Comparison of ENCODE assay signal across 26 cellular contexts in genomic region chr11:1779806-1780699, GRCh38. TPM values are rescaled to one million over a fixed set of nuclear protein-coding genes. Genes with fewer than 3 reads are reported as not detected.
A peak's percentile ranks its signal among the peaks of the same experiment; 100 is the strongest.
DNase-seq lines count a peak whose midpoint lies in the region; ATAC-seq, FAIRE-seq and TF ChIP-seq lines count a peak whose summit lies in the region.
"Had no signal": no experiment of that assay in that cellular context is flagged by ENCODE, and none has a peak within 500 bp of the region (broad histone marks: within the 10 kb centered on the region; RNA-seq: fewer than 3 reads in every experiment).

No MANE protein-coding gene starts in this region.

- H3K27me3 Mint-ChIP-seq in activated CD8-positive, alpha-beta memory T cell treated with anti-CD3 and anti-CD28 coated beads, Interleukin-2, amount 10 ng/mL, durations not matched to agents 7 days and 5 days: peaks cover 3% of the 10 kb centered on the region
- H3K27me3 Mint-ChIP-seq in astrocyte (ENCODE audit: low read depth, unreplicated experiment): peaks cover 49% of the 10 kb centered on the region
- peaks cover 16% of the 10 kb centered on the region for H3K27me3 Mint-ChIP-seq in stimulated activated memory B cell treated with anti-CD40 and anti-IgM and Interleukin-4, amounts not matched to agents 10 μg/mL and 1 μg/mL and 100 μg/mL, for 72 hours
- H3K27me3 Mint-ChIP-seq: stimulated activated naive CD8-positive, alpha-beta T cell treated with anti-CD3 and anti-CD28 coated beads, Interleukin-15, Interleukin-2, amounts not matched to agents 100 ng/mL and 50 ng/mL, for 24 hours had no signal

- FAIRE-seq in astrocyte (lab: Jason Lieb, UNC): no peak
- FAIRE-seq: A204.1, GM12891 had no signal

- H3K4me2 ChIP-seq in astrocyte (ENCODE audit: low read length): no peak overlapping the region
- H3K4me2 ChIP-seq in mesenchymal stem cell (ENCODE audit: low read length, poor library complexity, severe bottlenecking): no peak overlapping the region
- H3K4me2 ChIP-seq: GM23338 had no signal

- H3K14ac ChIP-seq in mesenchymal stem cell (ENCODE audit: low read length in 2 of 2): no peak overlapping the region

- no peaks in the 10 kb centered on the region for H3K27me3 ChIP-seq in astrocyte (ENCODE audit: insufficient read depth, low read length)
- peaks cover 0 to 21% of the 10 kb centered on the region in 2 experiments for H3K27me3 ChIP-seq in mesenchymal stem cell (ENCODE audit: control insufficient read depth in 1 of 2, insufficient read depth in 1 of 2, low read length in 2 of 2)
- peaks cover 31% of the 10 kb centered on the region for H3K27me3 ChIP-seq in gastroesophageal sphincter
- H3K27me3 ChIP-seq: adrenal gland, SJSA1 had no signal

- no peaks in the 10 kb centered on the region for H3K79me2 ChIP-seq in astrocyte (ENCODE audit: insufficient read depth, low read length)

- H3K9me3 ChIP-seq in astrocyte (ENCODE audit: insufficient read depth, low read depth, low read length): no peaks in the 10 kb centered on the region
- H3K9me3 ChIP-seq in mesenchymal stem cell (ENCODE audit: control insufficient read depth, low read length): no peaks in the 10 kb centered on the region
- H3K9me3 ChIP-seq in gastroesophageal sphincter: peaks cover 0 to 6% (median 0%) of the 10 kb centered on the region in 3 donors
- H3K9me3 ChIP-seq: adrenal gland, SJSA1 had no signal

- TF ChIP-seq CTCF in astrocyte (IDR thresholded peaks at IDR 0.05; ENCODE audit: insufficient read depth, low read depth, low read length) (no peak), gastroesophageal sphincter (IDR thresholded peaks at IDR 0.05) (no peak)

- no peak for TF ChIP-seq EP300 in gastroesophageal sphincter (IDR thresholded peaks at IDR 0.05)

- H3K79me1 ChIP-seq in mesenchymal stem cell (replicated peaks; ENCODE audit: low read length, poor library complexity, severe bottlenecking): no peaks in the 10 kb centered on the region

- H3K23ac ChIP-seq in mesenchymal stem cell (ENCODE audit: low read length in 2 of 2): no peak overlapping the region

- H3K9ac ChIP-seq in astrocyte (ENCODE audit: low read length) (no peak overlapping the region), mesenchymal stem cell (ENCODE audit: low read length) (no peak overlapping the region)

- peak overlapping the region in 1 of 2 experiments; percentile 47 for H3K4ac ChIP-seq in mesenchymal stem cell (ENCODE audit: low read depth in 1 of 2, low read length in 2 of 2)

- 94% methylated on average over 34 of the region's 34 CpGs for WGBS in mesenchymal stem cell
- WGBS in gastroesophageal sphincter (ENCODE audit: low coverage in 1 of 2), 2 donors: 77 to 87% methylated on average over 12 to 21 of the region's 34 CpGs

- peak overlapping the region; percentile 30 for H2BK15ac ChIP-seq in mesenchymal stem cell (ENCODE audit: low read depth, poor library complexity, severe bottlenecking)

- no peak overlapping the region for H3K27ac Mint-ChIP-seq in activated CD8-positive, alpha-beta memory T cell treated with anti-CD3 and anti-CD28 coated beads, Interleukin-2, amount 10 ng/mL, durations not matched to agents 7 days and 5 days
- peak overlapping the region; percentile 47 for H3K27ac Mint-ChIP-seq in astrocyte (ENCODE audit: unreplicated experiment)
- H3K27ac Mint-ChIP-seq in stimulated activated memory B cell treated with anti-CD40 and anti-IgM and Interleukin-4, amounts not matched to agents 10 μg/mL and 1 μg/mL and 100 μg/mL, for 72 hours: peak overlapping the region; percentile 54
- H3K27ac Mint-ChIP-seq: CD8-positive, alpha-beta memory T cell; GM23338; stimulated activated naive CD8-positive, alpha-beta T cell treated with anti-CD3 and anti-CD28 coated beads, Interleukin-15, Interleukin-2, amounts not matched to agents 100 ng/mL and 50 ng/mL, for 24 hours had no signal

- peak; percentile 47 for DNase-seq in activated CD8-positive, alpha-beta memory T cell treated with anti-CD3 and anti-CD28 coated beads, Interleukin-2, amount 50 U/mL, for 48 hours
- no peak for DNase-seq in activated CD8-positive, alpha-beta memory T cell treated with anti-CD3 and anti-CD28 coated beads, Interleukin-2, amount 10 ng/mL, durations not matched to agents 7 days and 5 days
- DNase-seq in astrocyte (ENCODE audit: low read depth) (no peak), mesenchymal stem cell (no peak), RPMI8226 (no peak)
- DNase-seq: activated gamma-delta T cell treated with Interleukin-2 at 50 U/mL for 16 hours; activated T-cell treated with anti-CD3 and anti-CD28 coated beads, Interleukin-2, amount 50 U/mL, for 1 hour; adrenal gland; CD8-positive, alpha-beta memory T cell; effector memory CD4-positive, alpha-beta T cell; heart left ventricle; left cardiac atrium; mammary epithelial cell; NCI-H1048; NCI-H187 treated with DMSO at 0.1 percent for 48 hours had no signal

- H3K36me3 Mint-ChIP-seq in activated CD8-positive, alpha-beta memory T cell treated with anti-CD3 and anti-CD28 coated beads, Interleukin-2, amount 10 ng/mL, durations not matched to agents 7 days and 5 days: no peaks in the 10 kb centered on the region
- peaks cover 3% of the 10 kb centered on the region for H3K36me3 Mint-ChIP-seq in astrocyte (ENCODE audit: low read depth, unreplicated experiment)
- H3K36me3 Mint-ChIP-seq in stimulated activated memory B cell treated with anti-CD40 and anti-IgM and Interleukin-4, amounts not matched to agents 10 μg/mL and 1 μg/mL and 100 μg/mL, for 72 hours: no peaks in the 10 kb centered on the region
- H3K36me3 Mint-ChIP-seq: CD8-positive, alpha-beta memory T cell had no signal

- H3K4me1 ChIP-seq in astrocyte (ENCODE audit: insufficient read depth, low read length): peaks cover 6% of the 10 kb centered on the region
- peaks cover 42% of the 10 kb centered on the region for H3K4me1 ChIP-seq in mesenchymal stem cell (ENCODE audit: control insufficient read depth, insufficient read depth, low read depth, low read length)
- H3K4me1 ChIP-seq in gastroesophageal sphincter: no peaks in the 10 kb centered on the region
- H3K4me1 ChIP-seq: adrenal gland had no signal

- no peak overlapping the region for H2BK120ac ChIP-seq in mesenchymal stem cell (ENCODE audit: low read depth, low read length)

- no peak for ATAC-seq in activated CD8-positive, alpha-beta memory T cell treated with anti-CD3 and anti-CD28 coated beads, Interleukin-2, amount 10 ng/mL, durations not matched to agents 7 days and 5 days
- ATAC-seq in stimulated activated memory B cell treated with anti-CD40 and anti-IgM and Interleukin-4, amounts not matched to agents 10 μg/mL and 1 μg/mL and 100 μg/mL, for 72 hours: no peak
- no peak for ATAC-seq in gastroesophageal sphincter
- no peak for ATAC-seq in GM19324 (IDR thresholded peaks at IDR 0.05; ENCODE audit: low FRiP score, unreplicated experiment)
- ATAC-seq: GM23338 had no signal

- H4K91ac ChIP-seq in mesenchymal stem cell (ENCODE audit: low read length): peak overlapping the region; percentile 87

- no peaks in the 10 kb centered on the region for H3K36me3 ChIP-seq in astrocyte (ENCODE audit: insufficient read depth, low read length)
- no peaks in the 10 kb centered on the region for H3K36me3 ChIP-seq in mesenchymal stem cell (ENCODE audit: control insufficient read depth in 1 of 2, insufficient read depth in 2 of 2, low read depth in 1 of 2, low read length in 2 of 2)
- no peaks in the 10 kb centered on the region for H3K36me3 ChIP-seq in gastroesophageal sphincter
- H3K36me3 ChIP-seq: adrenal gland, heart left ventricle, SJSA1 had no signal

- CTCF ChIA-PET in activated CD8-positive, alpha-beta memory T cell treated with anti-CD3 and anti-CD28 coated beads, Interleukin-2, amount 10 ng/mL, durations not matched to agents 7 days and 5 days (lab: Charles Lee): interaction anchor here (2.4 kb wide), 1 partner anchor 86 kb away, joined by 7 read pairs; no protein-coding TSS in a partner anchor

- H2AK5ac ChIP-seq in mesenchymal stem cell (ENCODE audit: low read length, severe bottlenecking): no peak overlapping the region

- H3K18ac ChIP-seq in mesenchymal stem cell (ENCODE audit: low read depth in 1 of 2, low read length in 2 of 2): no peak overlapping the region

- no peak overlapping the region for H3K4me3 Mint-ChIP-seq in activated CD8-positive, alpha-beta memory T cell treated with anti-CD3 and anti-CD28 coated beads, Interleukin-2, amount 10 ng/mL, durations not matched to agents 7 days and 5 days
- no peak overlapping the region for H3K4me3 Mint-ChIP-seq in astrocyte (ENCODE audit: unreplicated experiment)
- H3K4me3 Mint-ChIP-seq in stimulated activated memory B cell treated with anti-CD40 and anti-IgM and Interleukin-4, amounts not matched to agents 10 μg/mL and 1 μg/mL and 100 μg/mL, for 72 hours: no peak overlapping the region
- H3K4me3 Mint-ChIP-seq: CD8-positive, alpha-beta memory T cell; GM23338; stimulated activated naive CD8-positive, alpha-beta T cell treated with anti-CD3 and anti-CD28 coated beads, Interleukin-15, Interleukin-2, amounts not matched to agents 100 ng/mL and 50 ng/mL, for 24 hours had no signal

- no peak for TF ChIP-seq POLR2A in gastroesophageal sphincter (IDR thresholded peaks at IDR 0.05)

- no peaks in the 10 kb centered on the region for H4K20me1 ChIP-seq in astrocyte (ENCODE audit: insufficient read depth, low read length)

- H2BK5ac ChIP-seq in mesenchymal stem cell (ENCODE audit: low read depth, low read length, poor library complexity, severe bottlenecking): no peak overlapping the region

- H3K27ac ChIP-seq in astrocyte (ENCODE audit: low read depth, low read length) (no peak overlapping the region), mesenchymal stem cell (ENCODE audit: low read length, poor library complexity, severe bottlenecking) (no peak overlapping the region), gastroesophageal sphincter (no peak overlapping the region)
- H3K27ac ChIP-seq: adrenal gland, SJSA1 had no signal

- H2AFZ ChIP-seq in astrocyte (ENCODE audit: low read depth, low read length) (no peak overlapping the region), mesenchymal stem cell (ENCODE audit: low read depth, low read length) (no peak overlapping the region)
- H2AFZ ChIP-seq: GM23338 had no signal

- H3K4me1 Mint-ChIP-seq in activated CD8-positive, alpha-beta memory T cell treated with anti-CD3 and anti-CD28 coated beads, Interleukin-2, amount 10 ng/mL, durations not matched to agents 7 days and 5 days: peaks cover 8% of the 10 kb centered on the region
- H3K4me1 Mint-ChIP-seq in astrocyte (ENCODE audit: low read depth, unreplicated experiment): peaks cover 1% of the 10 kb centered on the region
- H3K4me1 Mint-ChIP-seq in stimulated activated memory B cell treated with anti-CD40 and anti-IgM and Interleukin-4, amounts not matched to agents 10 μg/mL and 1 μg/mL and 100 μg/mL, for 72 hours: peaks cover 30% of the 10 kb centered on the region
- H3K4me1 Mint-ChIP-seq: CD8-positive, alpha-beta memory T cell; GM23338 had no signal

- H4K8ac ChIP-seq in mesenchymal stem cell (ENCODE audit: low read length): no peak overlapping the region

- no peaks in the 10 kb centered on the region for H3K9me3 Mint-ChIP-seq in activated CD8-positive, alpha-beta memory T cell treated with anti-CD3 and anti-CD28 coated beads, Interleukin-2, amount 10 ng/mL, durations not matched to agents 7 days and 5 days (ENCODE audit: low read depth)
- peaks cover 6% of the 10 kb centered on the region for H3K9me3 Mint-ChIP-seq in astrocyte (ENCODE audit: unreplicated experiment)
- no peaks in the 10 kb centered on the region for H3K9me3 Mint-ChIP-seq in stimulated activated memory B cell treated with anti-CD40 and anti-IgM and Interleukin-4, amounts not matched to agents 10 μg/mL and 1 μg/mL and 100 μg/mL, for 72 hours
- H3K9me3 Mint-ChIP-seq: CD8-positive, alpha-beta memory T cell; stimulated activated naive CD8-positive, alpha-beta T cell treated with anti-CD3 and anti-CD28 coated beads, Interleukin-15, Interleukin-2, amounts not matched to agents 100 ng/mL and 50 ng/mL, for 24 hours had no signal

- H3K4me3 ChIP-seq in astrocyte (ENCODE audit: insufficient read depth, low read depth, low read length) (no peak overlapping the region), mesenchymal stem cell (ENCODE audit: insufficient read depth in 1 of 2, low read depth in 1 of 2, low read length in 2 of 2) (no peak overlapping the region), gastroesophageal sphincter (no peak overlapping the region)
- H3K4me3 ChIP-seq: adrenal gland, GM23338, heart left ventricle, SJSA1 had no signal

- H2BK12ac ChIP-seq in mesenchymal stem cell (ENCODE audit: low read length in 2 of 2): peak overlapping the region in 1 of 2 experiments; percentile 67

RNA-seq across cellular contexts. Expression of gene CTSD, which starts 16.3 kb away (rescaled TPM):
- total RNA-seq in activated CD8-positive, alpha-beta memory T cell treated with anti-CD3 and anti-CD28 coated beads, Interleukin-2, amount 10 ng/mL, durations not matched to agents 7 days and 5 days: 100 to 1,000 TPM; 133 to 165 TPM
- total RNA-seq in astrocyte (290 and 340 TPM in 2 replicates), gastroesophageal sphincter (100 to 1,000 TPM; 182 to 290 (median 238) TPM)
- 431 TPM for polyA plus RNA-seq in mesenchymal stem cell (2013, experiment 1 of 2)
- polyA plus RNA-seq in mesenchymal stem cell (2013, experiment 2 of 2): 422 TPM

RNA-seq across cellular contexts. Expression of gene IFITM10, which starts 29.7 kb away (rescaled TPM):
- 1 to 10 TPM in 1 of 2 experiments, under 1 TPM in 1; 0.96 to 1.3 TPM for total RNA-seq in activated CD8-positive, alpha-beta memory T cell treated with anti-CD3 and anti-CD28 coated beads, Interleukin-2, amount 10 ng/mL, durations not matched to agents 7 days and 5 days
- 2.0 and 5.1 TPM in 2 replicates for total RNA-seq in astrocyte
- 0.61 TPM for polyA plus RNA-seq in mesenchymal stem cell (2013, experiment 1 of 2)
- 0.53 TPM for polyA plus RNA-seq in mesenchymal stem cell (2013, experiment 2 of 2)
- total RNA-seq in gastroesophageal sphincter: under 1 TPM in 3 of 4 donors, not detected in 1; 0.13 to 0.85 (median 0.31) TPM
- total RNA-seq: GM23338 had no signal

RNA-seq across cellular contexts. Expression of gene SYT8, which starts 54.7 kb away (rescaled TPM):
- not detected for total RNA-seq in activated CD8-positive, alpha-beta memory T cell treated with anti-CD3 and anti-CD28 coated beads, Interleukin-2, amount 10 ng/mL, durations not matched to agents 7 days and 5 days
- total RNA-seq in astrocyte: 0.36 and 0.38 TPM in 2 replicates
- polyA plus RNA-seq in mesenchymal stem cell (2013, experiment 1 of 2): not detected
- not detected for polyA plus RNA-seq in mesenchymal stem cell (2013, experiment 2 of 2)
- 1 to 10 TPM in 1 of 4 donors, not detected in 3; 2.2 TPM for total RNA-seq in gastroesophageal sphincter
- total RNA-seq: CD8-positive, alpha-beta memory T cell; fibroblast of villous mesenchyme; GM23338; heart left ventricle; left cardiac atrium; pulmonary artery endothelial cell; SJSA1; T-helper 1 cell treated with Interleukin-12 subunit alpha and Interleukin-12 subunit beta and Interleukin-4 antibody, amounts not matched to agents 30 ng/mL and 1 ng/mL, for 36 hours had no signal
- polyA plus RNA-seq: CD8-positive, alpha-beta memory T cell; GM23338 had no signal

RNA-seq across cellular contexts. Expression of gene TNNI2, which starts 58.7 kb away (rescaled TPM):
- total RNA-seq in activated CD8-positive, alpha-beta memory T cell treated with anti-CD3 and anti-CD28 coated beads, Interleukin-2, amount 10 ng/mL, durations not matched to agents 7 days and 5 days: 1 to 10 TPM in 1 of 2 experiments, not detected in 1; 1.0 TPM
- not detected in 2 replicates for total RNA-seq in astrocyte
- not detected for polyA plus RNA-seq in mesenchymal stem cell (2013, experiment 1 of 2)
- polyA plus RNA-seq in mesenchymal stem cell (2013, experiment 2 of 2): 0.07 TPM
- 1 to 10 TPM in 1 of 4 donors, not detected in 3; 1.0 TPM for total RNA-seq in gastroesophageal sphincter
- total RNA-seq: fibroblast of villous mesenchyme; GM23338; pulmonary artery endothelial cell; SJSA1; T-helper 1 cell treated with Interleukin-12 subunit alpha and Interleukin-12 subunit beta and Interleukin-4 antibody, amounts not matched to agents 30 ng/mL and 1 ng/mL, for 36 hours had no signal
- polyA plus RNA-seq: CD8-positive, alpha-beta memory T cell; GM23338 had no signal
